In genomic region chr2:111903516-111903915, GRCh38 we compare ENCODE assay signal across 17 cellular contexts.
"Had no signal": no experiment of that assay in that cellular context is flagged by ENCODE, and none has a peak within 500 bp of the region (broad histone marks: within the 10 kb centered on the region; RNA-seq: fewer than 3 reads in every experiment).

No MANE protein-coding gene starts in this region.

- H3K27ac ChIP-seq: cardiac muscle cell, colonic mucosa, epithelial cell of prostate, psoas muscle had no signal

- H3K9ac ChIP-seq: SK-N-SH had no signal

- FAIRE-seq: astrocyte had no signal

- H3K9me3 ChIP-seq: colonic mucosa, psoas muscle, SK-N-SH had no signal

- H3K36me3 ChIP-seq: cardiac muscle cell, colonic mucosa had no signal

- ATAC-seq: activated CD8-positive, alpha-beta T cell treated with anti-CD3 and anti-CD28 coated beads for 36 hours; natural killer cell; psoas muscle had no signal

- H3K4me2 ChIP-seq: SK-N-SH had no signal

- DNase-seq: activated CD4-positive, alpha-beta T cell treated with anti-CD3 and anti-CD28 coated beads for 4 hours; activated CD8-positive, alpha-beta memory T cell treated with anti-CD3 and anti-CD28 coated beads, Interleukin-2, amount 50 U/mL, for 4 hours; activated CD8-positive, alpha-beta T cell treated with anti-CD3 and anti-CD28 coated beads for 36 hours; activated naive CD8-positive, alpha-beta T cell treated with anti-CD3 and anti-CD28 coated beads, Interleukin-2, amount 10 ng/mL, durations not matched to agents 7 days and 5 days; colonic mucosa; effector CD8-positive, alpha-beta T cell; hypothalamus; immature natural killer cell; natural killer cell; psoas muscle; SK-N-SH; stimulated activated CD4-positive, alpha-beta T cell treated with anti-CD3 and anti-CD28 coated beads, Interleukin-4, amount 100 ng/mL, for 4 hours; T-helper 1 cell; trophoblast cell had no signal

- H3K27me3 ChIP-seq: colonic mucosa had no signal

- H3K4me3 ChIP-seq: cardiac muscle cell, colonic mucosa, psoas muscle had no signal
